9 cellular contexts compared by ENCODE assay signal in genomic region chr5:154972476-154973080, GRCh38. TPM values are rescaled to one million over a fixed set of nuclear protein-coding genes. Genes with fewer than 3 reads are reported as not detected.
DNase-seq lines count a peak whose midpoint lies in the region; ATAC-seq and TF ChIP-seq lines count a peak whose summit lies in the region.
"Had no signal": no experiment of that assay in that cellular context is flagged by ENCODE, and none has a peak within 500 bp of the region (broad histone marks: within the 10 kb centered on the region; RNA-seq: fewer than 3 reads in every experiment).

No MANE protein-coding gene starts in this region.

- H3K36me3 Mint-ChIP-seq in Calu3 (ENCODE audit: insufficient read depth, unreplicated experiment): no peaks in the 10 kb centered on the region

- no peak for ATAC-seq in omental fat pad (ENCODE audit: low FRiP score)
- ATAC-seq in GM18858 (IDR thresholded peaks at IDR 0.05; ENCODE audit: unreplicated experiment): no peak
- no peak for ATAC-seq in HG03108 (IDR thresholded peaks at IDR 0.05; ENCODE audit: unreplicated experiment)

- no peaks in the 10 kb centered on the region for H3K27me3 ChIP-seq in parathyroid adenoma (ENCODE audit: control insufficient read depth, insufficient read depth, low read length)

- no peaks in the 10 kb centered on the region for H3K79me2 ChIP-seq in parathyroid adenoma

- no peak overlapping the region for H2AFZ ChIP-seq in parathyroid adenoma

- peak; percentile 50 for TF ChIP-seq CTCF in Calu3 (IDR thresholded peaks at IDR 0.05; ENCODE audit: unreplicated experiment)
- TF ChIP-seq CTCF in fibroblast of the aortic adventitia (IDR thresholded peaks at IDR 0.05; ENCODE audit: insufficient read depth, low read length): peak; percentile 68
- peak; percentile 40 for TF ChIP-seq CTCF in parathyroid adenoma (IDR thresholded peaks at IDR 0.05)
- TF ChIP-seq CTCF in omental fat pad (IDR thresholded peaks at IDR 0.05): no peak

- no peak overlapping the region for H3K27ac ChIP-seq in parathyroid adenoma

- DNase-seq in Calu3: peak; percentile 60
- DNase-seq in HT1080 (ENCODE audit: low read depth): peak; percentile 54
- DNase-seq in SK-MEL-5 (ENCODE audit: low read depth, low spot score): peak; percentile 70
- peak; percentile 54 for DNase-seq in fibroblast of the aortic adventitia (ENCODE audit: low read depth)
- DNase-seq in omental fat pad (ENCODE audit: low spot score): no peak

- no peak overlapping the region for H3K4me3 ChIP-seq in fibroblast of the aortic adventitia (ENCODE audit: low read depth, low read length)
- H3K4me3 ChIP-seq in parathyroid adenoma (ENCODE audit: low read depth, low read length): no peak overlapping the region

- no peaks in the 10 kb centered on the region for H3K4me1 Mint-ChIP-seq in Calu3 (ENCODE audit: low read depth, unreplicated experiment)
- H3K4me1 Mint-ChIP-seq: memory B cell had no signal

- no peak overlapping the region for H3K4me2 ChIP-seq in parathyroid adenoma (ENCODE audit: low read length)

- no peaks in the 10 kb centered on the region for H3K9me3 ChIP-seq in parathyroid adenoma (ENCODE audit: control insufficient read depth, low read length)

- H3K9ac ChIP-seq in parathyroid adenoma: no peak overlapping the region

- no peaks in the 10 kb centered on the region for H3K9me3 Mint-ChIP-seq in Calu3 (ENCODE audit: low read depth, unreplicated experiment)
- H3K9me3 Mint-ChIP-seq: memory B cell had no signal

- no peak overlapping the region for H3K27ac Mint-ChIP-seq in Calu3 (ENCODE audit: unreplicated experiment)
- H3K27ac Mint-ChIP-seq: memory B cell had no signal

- intact Hi-C loops in Calu3 (cut with micrococcal nuclease; ENCODE audit: unreplicated experiment): loop anchor here (1.0 to 2.0 kb wide), 3 partner anchors 32 to 174 kb away; no protein-coding TSS in a partner anchor

- H3K36me3 ChIP-seq in parathyroid adenoma (ENCODE audit: control insufficient read depth, insufficient read depth, low read length): no peaks in the 10 kb centered on the region

- CTCF ChIA-PET in Calu3 (lab: Charles Lee): interaction anchor here (1.1 to 4.0 kb wide), 3 partner anchors 25 to 56 kb away, joined by 4 to 41 read pairs (median 19); no protein-coding TSS in a partner anchor

- BruUV-seq in Calu3 (replicated peaks; lab: Mats Ljungman, UMichigan): no TSS peak

- in situ Hi-C loops in SK-MEL-5 (cut with HindIII; ENCODE audit: low pct_unique_long_range_greater_than_20kb, low sequenced_read_pairs): no loop called here

- no peaks in the 10 kb centered on the region for H3K4me1 ChIP-seq in parathyroid adenoma

- no peak overlapping the region for H3K4me3 Mint-ChIP-seq in Calu3 (ENCODE audit: low read depth, unreplicated experiment)
- H3K4me3 Mint-ChIP-seq: memory B cell had no signal

- no peaks in the 10 kb centered on the region for H3K27me3 Mint-ChIP-seq in Calu3 (ENCODE audit: unreplicated experiment)
- H3K27me3 Mint-ChIP-seq: memory B cell had no signal

RNA-seq across cellular contexts. Expression of gene MRPL22, which starts 31.7 kb away (rescaled TPM):
- total RNA-seq in Calu3 (2022) (73.8 and 80.6 TPM in 2 replicates), fibroblast of the aortic adventitia (ENCODE audit: low replicate concordance) (4.6 and 21.5 TPM in 2 replicates), omental fat pad (10 to 100 TPM; 12.8 to 24.6 (median 17.5) TPM)
- 34.0 and 39.7 TPM in 2 replicates for total RNA-seq in HT1080 (2014; rRNA removed; shearing (Covaris generic))
- polyA plus RNA-seq in HT1080 (2015; cell fraction: cytosol; rRNA removed): 27.7 and 41.9 TPM in 2 replicates
- polyA plus RNA-seq in HT1080 (2015; cell fraction: nucleus; rRNA removed): 16.8 and 36.2 TPM in 2 replicates
- 23.8 and 24.7 TPM in 2 replicates for total RNA-seq in SK-MEL-5 (2014; rRNA removed; shearing (Covaris generic))
- 29.0 and 34.7 TPM in 2 replicates for polyA plus RNA-seq in SK-MEL-5 (2015; cell fraction: cytosol; rRNA removed)
- 12.8 and 19.3 TPM in 2 replicates for polyA plus RNA-seq in SK-MEL-5 (2015; cell fraction: nucleus; rRNA removed)

RNA-seq across cellular contexts. Expression of gene GEMIN5, which starts 34.6 kb away (rescaled TPM):
- total RNA-seq in Calu3 (2022) (27.7 and 30.5 TPM in 2 replicates), fibroblast of the aortic adventitia (ENCODE audit: low replicate concordance) (18.2 and 28.1 TPM in 2 replicates), omental fat pad (10 to 100 TPM; 13.5 to 25.8 (median 20.2) TPM)
- 27.0 and 28.6 TPM in 2 replicates for total RNA-seq in HT1080 (2014; rRNA removed; shearing (Covaris generic))
- 11.3 and 13.3 TPM in 2 replicates for polyA plus RNA-seq in HT1080 (2015; cell fraction: cytosol; rRNA removed)
- polyA plus RNA-seq in HT1080 (2015; cell fraction: nucleus; rRNA removed): 32.8 and 35.9 TPM in 2 replicates
- 20.2 and 21.8 TPM in 2 replicates for total RNA-seq in SK-MEL-5 (2014; rRNA removed; shearing (Covaris generic))
- polyA plus RNA-seq in SK-MEL-5 (2015; cell fraction: cytosol; rRNA removed): 18.9 and 21.6 TPM in 2 replicates
- polyA plus RNA-seq in SK-MEL-5 (2015; cell fraction: nucleus; rRNA removed): 11.3 and 13.3 TPM in 2 replicates

RNA-seq across cellular contexts. Expression of gene KIF4B, which starts 41.0 kb away (rescaled TPM):
- total RNA-seq in Calu3 (2022) (not detected in 2 replicates), fibroblast of the aortic adventitia (ENCODE audit: low replicate concordance) (not detected in 2 replicates), omental fat pad (not detected)
- not detected in 2 replicates for total RNA-seq in HT1080 (2014; rRNA removed; shearing (Covaris generic))
- polyA plus RNA-seq in HT1080 (2015; cell fraction: cytosol; rRNA removed): 0.01 TPM in 1 of 2 replicates, not detected in the other
- not detected in 2 replicates for polyA plus RNA-seq in HT1080 (2015; cell fraction: nucleus; rRNA removed)
- total RNA-seq in SK-MEL-5 (2014; rRNA removed; shearing (Covaris generic)): not detected in 2 replicates
- not detected in 2 replicates for polyA plus RNA-seq in SK-MEL-5 (2015; cell fraction: cytosol; rRNA removed)
- polyA plus RNA-seq in SK-MEL-5 (2015; cell fraction: nucleus; rRNA removed): not detected in 2 replicates

Comparison
In these comparisons a context has a peak if more than half of its experiments do, and no peak if none do; other contexts are left out.
1. CTCF ChIP-seq: peak in Calu3 (single experiment), fibroblast of the aortic adventitia (single experiment) and parathyroid adenoma (single experiment); none in omental fat pad (0 of 3).